18 cellular contexts compared by ENCODE assay signal in the genomic region with DNA sequence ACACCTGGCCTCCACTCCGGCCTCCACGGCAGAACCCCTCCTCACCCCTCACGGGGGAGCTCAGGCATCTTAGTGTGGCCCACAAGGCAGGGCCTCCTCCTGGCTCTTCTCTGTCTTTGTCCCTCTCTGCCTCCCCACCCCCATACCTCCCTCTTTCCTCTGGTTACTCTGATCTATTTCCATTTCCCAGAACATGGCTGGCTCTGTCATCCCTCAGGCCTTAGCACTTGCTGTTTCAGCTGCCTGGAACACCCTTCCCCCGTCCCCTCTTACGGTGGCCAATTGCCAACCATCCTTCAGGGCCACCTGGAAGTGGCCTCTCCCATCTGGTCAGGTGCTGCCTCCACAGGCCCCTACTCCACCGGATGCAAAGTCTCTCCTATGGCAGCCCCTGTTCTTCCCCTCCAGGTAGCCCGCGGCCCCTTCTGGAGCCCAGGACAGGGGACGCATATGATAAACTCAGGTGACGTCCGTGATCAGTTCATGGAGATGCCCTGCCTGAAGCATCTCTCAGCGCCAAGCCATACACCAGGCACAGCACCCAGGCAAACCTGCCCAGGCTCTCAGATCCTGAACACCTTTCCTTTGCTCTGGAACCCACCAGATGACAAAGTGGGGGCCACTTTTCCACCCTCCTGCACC. TPM values are rescaled to one million over a fixed set of nuclear protein-coding genes. Genes with fewer than 3 reads are reported as not detected.
"Had no signal": no experiment of that assay in that cellular context is flagged by ENCODE, and none has a peak within 500 bp of the region (broad histone marks: within the 10 kb centered on the region; RNA-seq: fewer than 3 reads in every experiment).

No MANE protein-coding gene starts in this region.

- FAIRE-seq: pancreas had no signal

- H3K27ac Mint-ChIP-seq: activated CD4-positive, alpha-beta memory T cell treated with anti-CD3 and anti-CD28 coated beads, Interleukin-2, amount 10 ng/mL, durations not matched to agents 7 days and 5 days; activated naive CD8-positive, alpha-beta T cell treated with anti-CD3 and anti-CD28 coated beads for 36 hours; activated T-cell treated with anti-CD3 and anti-CD28 coated beads, Interleukin-2, amount 50 U/mL, for 72 hours; immature natural killer cell; memory B cell; natural killer cell; T-helper 2 cell treated with Interferon-gamma antibody and Interleukin-4, amounts not matched to agents 5 μg/mL and 100 μg/mL, for 36 hours; type B pancreatic cell had no signal

- H3K9me3 Mint-ChIP-seq: activated CD4-positive, alpha-beta memory T cell treated with anti-CD3 and anti-CD28 coated beads, Interleukin-2, amount 10 ng/mL, durations not matched to agents 7 days and 5 days; activated naive CD8-positive, alpha-beta T cell treated with anti-CD3 and anti-CD28 coated beads for 36 hours; activated T-cell treated with anti-CD3 and anti-CD28 coated beads, Interleukin-2, amount 50 U/mL, for 72 hours; memory B cell; natural killer cell; T-helper 2 cell treated with Interferon-gamma antibody and Interleukin-4, amounts not matched to agents 5 μg/mL and 100 μg/mL, for 36 hours; type B pancreatic cell had no signal

- ATAC-seq: activated T-cell treated with anti-CD3 and anti-CD28 coated beads, Interleukin-2, amount 50 U/mL, for 72 hours; natural killer cell; pancreas had no signal

- H3K4me3 Mint-ChIP-seq: activated CD4-positive, alpha-beta memory T cell treated with anti-CD3 and anti-CD28 coated beads, Interleukin-2, amount 10 ng/mL, durations not matched to agents 7 days and 5 days; activated naive CD8-positive, alpha-beta T cell treated with anti-CD3 and anti-CD28 coated beads for 36 hours; activated T-cell treated with anti-CD3 and anti-CD28 coated beads, Interleukin-2, amount 50 U/mL, for 72 hours; immature natural killer cell; memory B cell; natural killer cell; T-helper 2 cell treated with Interferon-gamma antibody and Interleukin-4, amounts not matched to agents 5 μg/mL and 100 μg/mL, for 36 hours; type B pancreatic cell had no signal

- DNase-seq: activated CD4-positive, alpha-beta memory T cell treated with anti-CD3 and anti-CD28 coated beads, Interleukin-2, amount 10 ng/mL, durations not matched to agents 7 days and 5 days; activated CD4-positive, alpha-beta T cell treated with anti-CD3 and anti-CD28 coated beads for 1 hour; activated CD8-positive, alpha-beta memory T cell treated with anti-CD3 and anti-CD28 coated beads, Interleukin-2, amount 50 U/mL, for 4 hours; activated gamma-delta T cell treated with Interleukin-2 at 50 U/mL for 16 hours; activated naive CD8-positive, alpha-beta T cell treated with anti-CD3 and anti-CD28 coated beads for 36 hours; activated T-cell treated with anti-CD3 and anti-CD28 coated beads, Interleukin-2, amount 50 U/mL, for 72 hours; esophagus squamous epithelium; foreskin fibroblast; immature natural killer cell; natural killer cell; stimulated activated naive CD4-positive, alpha-beta T cell had no signal

- H3K36me3 Mint-ChIP-seq: activated naive CD8-positive, alpha-beta T cell treated with anti-CD3 and anti-CD28 coated beads for 36 hours; immature natural killer cell; memory B cell; natural killer cell; type B pancreatic cell had no signal

- H3K27ac ChIP-seq: breast epithelium, esophagus squamous epithelium, pancreas had no signal

- H3K36me3 ChIP-seq: breast epithelium, esophagus squamous epithelium, pancreas had no signal

- H3K4me1 ChIP-seq: breast epithelium, pancreas had no signal

- H3K4me2 ChIP-seq: smooth muscle cell had no signal

- H3K4me1 Mint-ChIP-seq: activated naive CD8-positive, alpha-beta T cell treated with anti-CD3 and anti-CD28 coated beads for 36 hours; memory B cell had no signal

- H3K9me3 ChIP-seq: breast epithelium, esophagus squamous epithelium, pancreas had no signal

- H3K4me3 ChIP-seq: breast epithelium, esophagus squamous epithelium, pancreas, smooth muscle cell had no signal

RNA-seq across cellular contexts. Expression of a gene that starts 3.6 kb away (rescaled TPM):
- total RNA-seq: activated CD4-positive, alpha-beta memory T cell treated with anti-CD3 and anti-CD28 coated beads, Interleukin-2, amount 10 ng/mL, durations not matched to agents 7 days and 5 days; natural killer cell; smooth muscle cell had no signal
- polyA plus RNA-seq: immature natural killer cell, smooth muscle cell had no signal

RNA-seq across cellular contexts. Expression of a gene that starts 28.9 kb away (rescaled TPM):
- total RNA-seq: activated CD4-positive, alpha-beta memory T cell treated with anti-CD3 and anti-CD28 coated beads, Interleukin-2, amount 10 ng/mL, durations not matched to agents 7 days and 5 days; activated naive CD8-positive, alpha-beta T cell treated with anti-CD3 and anti-CD28 coated beads for 36 hours; breast epithelium; esophagus squamous epithelium; mucosa of gallbladder; natural killer cell; pancreas; smooth muscle cell had no signal
- polyA plus RNA-seq: immature natural killer cell, smooth muscle cell had no signal

RNA-seq across cellular contexts. Expression of a gene that starts 34.7 kb away (rescaled TPM):
- total RNA-seq: activated CD4-positive, alpha-beta memory T cell treated with anti-CD3 and anti-CD28 coated beads, Interleukin-2, amount 10 ng/mL, durations not matched to agents 7 days and 5 days; activated naive CD8-positive, alpha-beta T cell treated with anti-CD3 and anti-CD28 coated beads for 36 hours; activated T-cell treated with anti-CD3 and anti-CD28 coated beads, Interleukin-2, amount 50 U/mL, for 72 hours; breast epithelium; esophagus squamous epithelium; mucosa of gallbladder; natural killer cell; smooth muscle cell had no signal
- polyA plus RNA-seq: immature natural killer cell, smooth muscle cell had no signal

RNA-seq across cellular contexts. Expression of a gene that starts 35.3 kb away (rescaled TPM):
- total RNA-seq: activated CD4-positive, alpha-beta memory T cell treated with anti-CD3 and anti-CD28 coated beads, Interleukin-2, amount 10 ng/mL, durations not matched to agents 7 days and 5 days; activated naive CD8-positive, alpha-beta T cell treated with anti-CD3 and anti-CD28 coated beads for 36 hours; activated T-cell treated with anti-CD3 and anti-CD28 coated beads, Interleukin-2, amount 50 U/mL, for 72 hours; esophagus squamous epithelium; natural killer cell; pancreas; smooth muscle cell had no signal
- polyA plus RNA-seq: immature natural killer cell, pancreas, smooth muscle cell had no signal

RNA-seq across cellular contexts. Expression of a gene that starts 48.2 kb away (rescaled TPM):
- total RNA-seq: activated CD4-positive, alpha-beta memory T cell treated with anti-CD3 and anti-CD28 coated beads, Interleukin-2, amount 10 ng/mL, durations not matched to agents 7 days and 5 days; activated naive CD8-positive, alpha-beta T cell treated with anti-CD3 and anti-CD28 coated beads for 36 hours; activated T-cell treated with anti-CD3 and anti-CD28 coated beads, Interleukin-2, amount 50 U/mL, for 72 hours; breast epithelium; esophagus squamous epithelium; mucosa of gallbladder; natural killer cell; pancreas; smooth muscle cell had no signal
- polyA plus RNA-seq: immature natural killer cell, pancreas, smooth muscle cell had no signal
